Comparison of ENCODE assay signal across 8 cellular contexts in the genomic region with DNA sequence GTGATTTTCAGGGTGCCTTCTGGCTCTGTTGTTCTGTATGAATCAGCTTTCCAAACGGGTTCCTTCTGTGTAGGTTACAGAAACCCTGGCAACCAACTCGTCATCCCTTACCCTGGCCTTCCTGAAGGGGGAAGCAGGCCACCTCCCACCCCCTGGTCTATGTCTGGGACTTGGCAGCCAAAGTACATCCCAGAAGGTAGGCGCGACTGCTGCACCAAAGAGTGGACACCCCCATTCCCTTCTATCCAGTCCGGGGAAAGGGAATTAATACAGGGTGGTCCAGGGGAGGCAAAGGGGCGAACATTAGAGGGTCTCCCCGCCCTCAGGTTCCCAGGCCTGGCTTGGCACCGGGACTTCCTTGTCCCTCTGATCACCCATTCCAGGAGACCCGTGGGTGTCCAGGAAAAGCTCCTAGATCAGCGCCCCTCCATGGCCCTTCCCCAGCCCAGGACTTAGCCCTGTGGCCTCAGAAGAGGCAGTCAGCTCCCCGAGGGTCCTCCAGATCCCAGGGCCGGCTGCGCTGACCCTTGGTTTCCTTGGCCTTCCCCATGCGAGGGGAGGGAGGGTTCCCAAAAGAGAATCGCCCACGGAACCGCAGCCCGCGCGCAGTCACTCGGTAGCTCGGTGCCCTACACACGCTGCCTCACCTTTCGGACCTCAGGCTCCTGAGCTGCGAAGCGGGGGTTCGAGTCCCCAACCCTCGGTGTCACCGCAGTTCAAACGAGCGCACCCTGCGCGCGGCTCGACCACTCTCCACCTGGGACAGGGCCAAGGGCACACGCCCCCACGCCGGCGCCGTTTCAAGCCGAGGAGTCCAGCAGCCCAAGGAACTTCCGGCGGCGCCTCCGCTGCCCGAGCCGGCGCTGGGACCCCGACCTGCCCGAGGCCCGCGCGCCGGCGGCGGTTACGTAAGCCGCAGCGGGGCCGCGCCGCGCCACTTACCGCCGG. TPM values are rescaled to one million over a fixed set of nuclear protein-coding genes. Genes with fewer than 3 reads are reported as not detected.
A peak's percentile ranks its signal among the peaks of the same experiment; 100 is the strongest.
DNase-seq lines count a peak whose midpoint lies in the region; ATAC-seq and TF ChIP-seq lines count a peak whose summit lies in the region.

A gene with protein sequence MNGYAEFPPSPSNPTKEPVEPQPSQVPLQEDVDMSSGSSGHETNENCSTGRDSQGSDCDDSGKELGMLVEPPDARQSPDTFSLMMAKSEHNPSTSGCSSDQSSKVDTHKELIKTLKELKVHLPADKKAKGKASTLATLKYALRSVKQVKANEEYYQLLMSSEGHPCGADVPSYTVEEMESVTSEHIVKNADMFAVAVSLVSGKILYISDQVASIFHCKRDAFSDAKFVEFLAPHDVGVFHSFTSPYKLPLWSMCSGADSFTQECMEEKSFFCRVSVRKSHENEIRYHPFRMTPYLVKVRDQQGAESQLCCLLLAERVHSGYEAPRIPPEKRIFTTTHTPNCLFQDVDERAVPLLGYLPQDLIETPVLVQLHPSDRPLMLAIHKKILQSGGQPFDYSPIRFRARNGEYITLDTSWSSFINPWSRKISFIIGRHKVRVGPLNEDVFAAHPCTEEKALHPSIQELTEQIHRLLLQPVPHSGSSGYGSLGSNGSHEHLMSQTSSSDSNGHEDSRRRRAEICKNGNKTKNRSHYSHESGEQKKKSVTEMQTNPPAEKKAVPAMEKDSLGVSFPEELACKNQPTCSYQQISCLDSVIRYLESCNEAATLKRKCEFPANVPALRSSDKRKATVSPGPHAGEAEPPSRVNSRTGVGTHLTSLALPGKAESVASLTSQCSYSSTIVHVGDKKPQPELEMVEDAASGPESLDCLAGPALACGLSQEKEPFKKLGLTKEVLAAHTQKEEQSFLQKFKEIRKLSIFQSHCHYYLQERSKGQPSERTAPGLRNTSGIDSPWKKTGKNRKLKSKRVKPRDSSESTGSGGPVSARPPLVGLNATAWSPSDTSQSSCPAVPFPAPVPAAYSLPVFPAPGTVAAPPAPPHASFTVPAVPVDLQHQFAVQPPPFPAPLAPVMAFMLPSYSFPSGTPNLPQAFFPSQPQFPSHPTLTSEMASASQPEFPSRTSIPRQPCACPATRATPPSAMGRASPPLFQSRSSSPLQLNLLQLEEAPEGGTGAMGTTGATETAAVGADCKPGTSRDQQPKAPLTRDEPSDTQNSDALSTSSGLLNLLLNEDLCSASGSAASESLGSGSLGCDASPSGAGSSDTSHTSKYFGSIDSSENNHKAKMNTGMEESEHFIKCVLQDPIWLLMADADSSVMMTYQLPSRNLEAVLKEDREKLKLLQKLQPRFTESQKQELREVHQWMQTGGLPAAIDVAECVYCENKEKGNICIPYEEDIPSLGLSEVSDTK (N-terminal part only) (minus strand): TSS at position 909 of the 948 bp plus-strand sequence. CDS start 10,674 bp downstream, outside the sequence.

- peaks cover 38% of the 10 kb centered on the region for H3K4me1 Mint-ChIP-seq in activated T-helper 1 cell treated with anti-CD3 and anti-CD28 coated beads, Interleukin-12 subunit alpha, Interleukin-12 subunit beta, Interleukin-2, Interleukin-4 antibody, amounts not matched to agents 30 ng/mL and 10 ng/mL and 1 ng/mL, durations not matched to agents 14 hours and 24 hours and 36 hours (ENCODE audit: low read depth)
- H3K4me1 Mint-ChIP-seq in neural progenitor cell, result peaks cover 59% of the 10 kb centered on the region

- no peaks in the 10 kb centered on the region for H3K9me3 Mint-ChIP-seq in activated T-helper 1 cell treated with anti-CD3 and anti-CD28 coated beads, Interleukin-12 subunit alpha, Interleukin-12 subunit beta, Interleukin-2, Interleukin-4 antibody, amounts not matched to agents 30 ng/mL and 10 ng/mL and 1 ng/mL, durations not matched to agents 14 hours and 24 hours and 36 hours
- no peaks in the 10 kb centered on the region for H3K9me3 Mint-ChIP-seq in neural progenitor cell

- H3K4me2 ChIP-seq in OCI-LY1 (ENCODE audit: low read length) (peak within 1 kb of the TSS; percentile 82), neural progenitor cell (peak within 1 kb of the TSS; percentile 78)

- H3K9me3 ChIP-seq in OCI-LY1 (ENCODE audit: low read length) (no peaks in the 10 kb centered on the region), gastroesophageal sphincter (no peaks in the 10 kb centered on the region), neural progenitor cell (ENCODE audit: low read depth) (no peaks in the 10 kb centered on the region), uterus (no peaks in the 10 kb centered on the region)

- peak within 1 kb of the TSS; percentile 11; the same call in 1 of the 2 replicates for H2AFZ ChIP-seq in OCI-LY1 (ENCODE audit: low read length)
- peak within 1 kb of the TSS; percentile 68 for H2AFZ ChIP-seq in neural progenitor cell (replicated peaks)

- TF ChIP-seq POLR2A in gastroesophageal sphincter (IDR thresholded peaks at IDR 0.05) (peak in 1 of 2 donors; percentile 36), uterus (IDR thresholded peaks at IDR 0.05) (peak in 1 of 2 donors; percentile 39)

- H3K36me3 ChIP-seq in BJ (ENCODE audit: control insufficient read depth, insufficient read depth, low read length) (no peaks in the 10 kb centered on the region), OCI-LY1 (ENCODE audit: insufficient read depth, low read length) (no peaks in the 10 kb centered on the region), gastroesophageal sphincter (no peaks in the 10 kb centered on the region), neural progenitor cell (no peaks in the 10 kb centered on the region), uterus (no peaks in the 10 kb centered on the region)

- peak within 1 kb of the TSS; percentile 91 for H3K4me3 Mint-ChIP-seq in activated T-helper 1 cell treated with anti-CD3 and anti-CD28 coated beads, Interleukin-12 subunit alpha, Interleukin-12 subunit beta, Interleukin-2, Interleukin-4 antibody, amounts not matched to agents 30 ng/mL and 10 ng/mL and 1 ng/mL, durations not matched to agents 14 hours and 24 hours and 36 hours
- peak within 1 kb of the TSS; percentile 93 for H3K4me3 Mint-ChIP-seq in neural progenitor cell

- H3K4me1 ChIP-seq in OCI-LY1 (ENCODE audit: insufficient read depth, low read length, severe bottlenecking) (peaks cover 30% of the 10 kb centered on the region), gastroesophageal sphincter (peaks cover 11 to 64% (median 42%) of the 10 kb centered on the region in 3 donors), neural progenitor cell (peaks cover 26% of the 10 kb centered on the region), uterus (peaks cover 12 to 13% of the 10 kb centered on the region in 2 donors)

- 0 to 6% methylated on average over 3 of the region's 65 CpGs for WGBS in gastroesophageal sphincter (ENCODE audit: low coverage in 1 of 2), 2 donors

- POLR2A ChIA-PET in BJ (lab: Charles Lee), result no interaction called here

- H3K9ac ChIP-seq in OCI-LY1 (ENCODE audit: low read length) (peak within 1 kb of the TSS; percentile 73), neural progenitor cell (no peak within 1 kb of the TSS)

- H3K27me3 ChIP-seq in BJ (ENCODE audit: control insufficient read depth, insufficient read depth, low read length), result no peaks in the 10 kb centered on the region
- no peaks in the 10 kb centered on the region for H3K27me3 ChIP-seq in OCI-LY1 (ENCODE audit: insufficient read depth, low read length)
- H3K27me3 ChIP-seq in gastroesophageal sphincter, result no peaks in the 10 kb centered on the region
- H3K27me3 ChIP-seq in neural progenitor cell, result peaks cover 23% of the 10 kb centered on the region
- H3K27me3 ChIP-seq in uterus, result no peaks in the 10 kb centered on the region

- peaks cover 2% of the 10 kb centered on the region for H3K36me3 Mint-ChIP-seq in activated T-helper 1 cell treated with anti-CD3 and anti-CD28 coated beads, Interleukin-12 subunit alpha, Interleukin-12 subunit beta, Interleukin-2, Interleukin-4 antibody, amounts not matched to agents 30 ng/mL and 10 ng/mL and 1 ng/mL, durations not matched to agents 14 hours and 24 hours and 36 hours (ENCODE audit: low read depth)
- peaks cover 4% of the 10 kb centered on the region for H3K36me3 Mint-ChIP-seq in neural progenitor cell

- DNase-seq in BJ (ENCODE audit: low read depth) (peak; percentile 57), neural progenitor cell (ENCODE audit: low spot score) (peak; percentile 52), uterus (peak; percentile 74 to 75)
- no peak for DNase-seq in activated T-helper 1 cell treated with anti-CD3 and anti-CD28 coated beads, Interleukin-12 subunit alpha, Interleukin-12 subunit beta, Interleukin-2, Interleukin-4 antibody, amounts not matched to agents 30 ng/mL and 10 ng/mL and 1 ng/mL, durations not matched to agents 14 hours and 24 hours and 36 hours (ENCODE audit: low spot score)

- intact Hi-C loops in activated T-helper 1 cell treated with anti-CD3 and anti-CD28 coated beads, Interleukin-12 subunit alpha, Interleukin-12 subunit beta, Interleukin-2, Interleukin-4 antibody, amounts not matched to agents 30 ng/mL and 10 ng/mL and 1 ng/mL, durations not matched to agents 14 hours and 24 hours and 36 hours (cut with micrococcal nuclease), result loop anchor here (1.0 to 5.0 kb wide), 5 partner anchors 32 to 596 kb away; partner anchors contain the start of genes HES6 and TRAF3IP1
- intact Hi-C loops in uterus (cut with DNase I; ENCODE audit: low total_unique reads), result no loop called here

- peak; percentile 17 for ATAC-seq in GM18519 (IDR thresholded peaks at IDR 0.05; ENCODE audit: low FRiP score, unreplicated experiment)
- peak; percentile 36 for ATAC-seq in HG03045 (IDR thresholded peaks at IDR 0.05; ENCODE audit: unreplicated experiment)
- peak; percentile 49 for ATAC-seq in gastroesophageal sphincter

- no peaks in the 10 kb centered on the region for H3K9me2 ChIP-seq in OCI-LY1 (ENCODE audit: low read depth, low read length)

- no peaks in the 10 kb centered on the region for H3K79me2 ChIP-seq in OCI-LY1 (ENCODE audit: insufficient read depth, low read length)
- peaks cover 9% of the 10 kb centered on the region for H3K79me2 ChIP-seq in neural progenitor cell (ENCODE audit: low read depth)

- CTCF ChIA-PET in BJ (lab: Yijun Ruan, JAX), result interaction anchor here (0.6 to 2.3 kb wide), 5 partner anchors 10 to 429 kb away, joined by 3 to 7 read pairs (median 3); no protein-coding TSS in a partner anchor

- H3K27me3 Mint-ChIP-seq in activated T-helper 1 cell treated with anti-CD3 and anti-CD28 coated beads, Interleukin-12 subunit alpha, Interleukin-12 subunit beta, Interleukin-2, Interleukin-4 antibody, amounts not matched to agents 30 ng/mL and 10 ng/mL and 1 ng/mL, durations not matched to agents 14 hours and 24 hours and 36 hours (ENCODE audit: insufficient read depth), result peaks cover 4% of the 10 kb centered on the region
- H3K27me3 Mint-ChIP-seq in neural progenitor cell (ENCODE audit: insufficient read depth, low read depth), result peaks cover 10% of the 10 kb centered on the region

- H3F3A ChIP-seq in OCI-LY1 (ENCODE audit: insufficient read depth, low read length) (no peaks in the 10 kb centered on the region), neural progenitor cell (ENCODE audit: low read depth) (peaks cover 32% of the 10 kb centered on the region)

- peak; percentile 29 for TF ChIP-seq CTCF in BJ (IDR thresholded peaks at IDR 0.05; ENCODE audit: insufficient read depth, low read depth, low read length)
- TF ChIP-seq CTCF in OCI-LY1 (IDR thresholded peaks at IDR 0.05; ENCODE audit: low read length), result no peak
- peak in 2 of 4 experiments; percentile 16 to 28 for TF ChIP-seq CTCF in gastroesophageal sphincter (IDR thresholded peaks at IDR 0.05)
- peak; percentile 23 for TF ChIP-seq CTCF in neural progenitor cell (IDR thresholded peaks at IDR 0.05)
- TF ChIP-seq CTCF in uterus (IDR thresholded peaks at IDR 0.05), result peak in 2 of 4 experiments; percentile 16 to 30

- H3K4me3 ChIP-seq in BJ (ENCODE audit: low read depth, low read length), result peak within 1 kb of the TSS; percentile 82
- H3K4me3 ChIP-seq in OCI-LY1 (ENCODE audit: low read depth, low read length, poor library complexity, severe bottlenecking), result peak within 1 kb of the TSS; percentile 74
- peak within 1 kb of the TSS; percentile 80 to 85 for H3K4me3 ChIP-seq in gastroesophageal sphincter
- peak within 1 kb of the TSS; percentile 74 for H3K4me3 ChIP-seq in neural progenitor cell
- H3K4me3 ChIP-seq in uterus, result peak within 1 kb of the TSS; percentile 59 to 85

- no peaks in the 10 kb centered on the region for H4K20me1 ChIP-seq in OCI-LY1 (ENCODE audit: insufficient read depth, low read length)
- peaks cover 3% of the 10 kb centered on the region for H4K20me1 ChIP-seq in neural progenitor cell (ENCODE audit: low read depth)

- no peak within 1 kb of the TSS for H3K27ac ChIP-seq in OCI-LY1 (ENCODE audit: low read depth, low read length, poor library complexity, severe bottlenecking)
- H3K27ac ChIP-seq in gastroesophageal sphincter, result peak within 1 kb of the TSS; percentile 96 to 99 (median 98)
- H3K27ac ChIP-seq in neural progenitor cell, result no peak within 1 kb of the TSS
- peak within 1 kb of the TSS; percentile 87 to 96 for H3K27ac ChIP-seq in uterus

- no peak for TF ChIP-seq EP300 in gastroesophageal sphincter (IDR thresholded peaks at IDR 0.05)

- H3K27ac Mint-ChIP-seq in activated T-helper 1 cell treated with anti-CD3 and anti-CD28 coated beads, Interleukin-12 subunit alpha, Interleukin-12 subunit beta, Interleukin-2, Interleukin-4 antibody, amounts not matched to agents 30 ng/mL and 10 ng/mL and 1 ng/mL, durations not matched to agents 14 hours and 24 hours and 36 hours, result peak within 1 kb of the TSS; percentile 97
- H3K27ac Mint-ChIP-seq in neural progenitor cell, result peak within 1 kb of the TSS; percentile 99

RNA-seq across cellular contexts. Expression of the gene that starts here (rescaled TPM):
- polyA plus RNA-seq in BJ (2011; rRNA removed), result 2.6 and 3.1 TPM in 2 replicates
- 6.2 and 7.5 TPM in 2 replicates for polyA minus RNA-seq in BJ (2011; rRNA and poly(A)+ RNA removed)
- total RNA-seq in activated T-helper 1 cell treated with anti-CD3 and anti-CD28 coated beads, Interleukin-12 subunit alpha, Interleukin-12 subunit beta, Interleukin-2, Interleukin-4 antibody, amounts not matched to agents 30 ng/mL and 10 ng/mL and 1 ng/mL, durations not matched to agents 14 hours and 24 hours and 36 hours, result 19.0 and 21.2 TPM in 2 replicates
- total RNA-seq in gastroesophageal sphincter (10 to 100 TPM in 3 of 4 donors, 1 to 10 TPM in 1; 8.7 to 20.5 (median 17.0) TPM), neural progenitor cell (ENCODE audit: low replicate concordance) (1.4 and 2.6 TPM in 2 replicates), uterus (10 to 100 TPM in 3 of 4 donors, 1 to 10 TPM in 1; 2.9 to 40.9 (median 19.9) TPM)

Comparison
In these comparisons a context has a peak if more than half of its experiments do, and no peak if none do; other contexts are left out.
1. H3K27ac ChIP-seq: peak in gastroesophageal sphincter (4 of 4) and uterus (2 of 2); none in OCI-LY1 (single experiment) and neural progenitor cell (single experiment).
2. Peak in every context shown above with its lines, with median percentiles within 50 percentile points of each other: H3K4me3 ChIP-seq and ATAC-seq.